In genomic region chr2:87449462-87449980, GRCh38 we compare ENCODE assay signal across 8 cellular contexts.
DNase-seq lines count a peak whose midpoint lies in the region; ATAC-seq, FAIRE-seq and TF ChIP-seq lines count a peak whose summit lies in the region.
"Not testable (repeated sequence)": the region's sequence is repeated elsewhere in the genome, so short reads cannot be mapped to it uniquely, and the experiment has no call there.

No MANE protein-coding gene starts in this region.

- POLR2A ChIA-PET in endothelial cell of umbilical vein (lab: Charles Lee), result not testable (repeated sequence)

- TF ChIP-seq CTCF in endothelial cell of umbilical vein (IDR thresholded peaks at IDR 0.05; ENCODE audit: extremely low read depth in 1 of 2, insufficient read depth in 1 of 2, low read depth in 1 of 2, low read length in 2 of 2), result not testable (repeated sequence)

- not testable (repeated sequence) for H3K9ac ChIP-seq in GM23248; endothelial cell of umbilical vein (replicated peaks; ENCODE audit: extremely low read depth, insufficient read depth, low read length)

- not testable (repeated sequence) for H3K9me1 ChIP-seq in endothelial cell of umbilical vein (replicated peaks; ENCODE audit: control insufficient read depth, extremely low read depth, insufficient read depth, low read length)

- not testable (repeated sequence) for BruUV-seq in endothelial cell of umbilical vein (replicated peaks; lab: Mats Ljungman, UMichigan)

- H3K9me3 Mint-ChIP-seq in activated T-helper 17 cell treated with anti-CD3 and anti-CD28 coated beads, Interleukin-2, amount 50 U/mL, for 72 hours, result not testable (repeated sequence)

- not testable (repeated sequence) for TF ChIP-seq POLR2A in endothelial cell of umbilical vein (IDR thresholded peaks at IDR 0.05; ENCODE audit: low read depth, low read length)

- CTCF ChIA-PET in endothelial cell of umbilical vein (lab: Charles Lee), result not testable (repeated sequence)

- H3K79me2 ChIP-seq in GM23248 (ENCODE audit: insufficient read depth); endothelial cell of umbilical vein (ENCODE audit: control insufficient read depth, insufficient read depth, low read length): not testable (repeated sequence)

- H2AFZ ChIP-seq in GM23248; endothelial cell of umbilical vein (ENCODE audit: low read depth, low read length): not testable (repeated sequence)

- not testable (repeated sequence) for H3K36me3 ChIP-seq in GM23248 (ENCODE audit: low read depth); endothelial cell of umbilical vein (ENCODE audit: control insufficient read depth in 2 of 2, extremely low read depth in 1 of 2, insufficient read depth in 2 of 2, low read length in 2 of 2)

- peaks cover 42% of the 10 kb centered on the region for H3F3A ChIP-seq in GM23248 (ENCODE audit: insufficient read depth)

- H3K27ac Mint-ChIP-seq in activated T-helper 17 cell treated with anti-CD3 and anti-CD28 coated beads, Interleukin-2, amount 50 U/mL, for 72 hours, result not testable (repeated sequence)

- not testable (repeated sequence) for H3K27me3 ChIP-seq in GM23248 (replicated peaks; ENCODE audit: insufficient read depth); endothelial cell of umbilical vein (ENCODE audit: control insufficient read depth in 2 of 2, insufficient read depth in 2 of 2, low read length in 2 of 2)

- H3K4me3 Mint-ChIP-seq in activated T-helper 17 cell treated with anti-CD3 and anti-CD28 coated beads, Interleukin-2, amount 50 U/mL, for 72 hours, result not testable (repeated sequence)

- dilution Hi-C loops in endothelial cell of umbilical vein (cut with MboI; ENCODE audit: extremely low pct_ligation_motif_present, low sequenced_read_pairs), result not testable (repeated sequence)

- H3K4me1 ChIP-seq in GM23248 (ENCODE audit: insufficient read depth) (peaks cover 33% of the 10 kb centered on the region), endothelial cell of umbilical vein (ENCODE audit: control insufficient read depth, extremely low read depth, insufficient read depth, low read length) (peaks cover 13% of the 10 kb centered on the region)

- in situ Hi-C loops in GM23248 (cut with MboI), result not testable (repeated sequence)

- H3K27me3 Mint-ChIP-seq in activated T-helper 17 cell treated with anti-CD3 and anti-CD28 coated beads, Interleukin-2, amount 50 U/mL, for 72 hours, result not testable (repeated sequence)

- ATAC-seq in HG02938 (IDR thresholded peaks at IDR 0.05; ENCODE audit: unreplicated experiment) (peak; percentile 60), HG03378 (IDR thresholded peaks at IDR 0.05; ENCODE audit: unreplicated experiment) (peak; percentile 66)
- peak; percentile 65 for ATAC-seq in activated T-helper 17 cell treated with anti-CD3 and anti-CD28 coated beads, Interleukin-2, amount 50 U/mL, for 72 hours (replicated peaks)

- H3K9me2 ChIP-seq in GM23248 (ENCODE audit: insufficient read depth), result not testable (repeated sequence)

- H3K36me3 Mint-ChIP-seq in activated T-helper 17 cell treated with anti-CD3 and anti-CD28 coated beads, Interleukin-2, amount 50 U/mL, for 72 hours (ENCODE audit: low read depth), result peaks cover 21% of the 10 kb centered on the region

- peaks cover 14% of the 10 kb centered on the region for H3K4me1 Mint-ChIP-seq in activated T-helper 17 cell treated with anti-CD3 and anti-CD28 coated beads, Interleukin-2, amount 50 U/mL, for 72 hours

- DNase-seq in EL (peak; percentile 39), GM23248 (peak; percentile 39), RKO (ENCODE audit: low spot score) (peak; percentile 60), renal cortical epithelial cell (ENCODE audit: low read depth) (peak; percentile 32)
- not testable (repeated sequence) for DNase-seq in endothelial cell of umbilical vein (ENCODE audit: low read depth, low spot score)

- intact Hi-C loops in endothelial cell of umbilical vein (cut with micrococcal nuclease), result not testable (repeated sequence)

- WGBS in GM23248 (ENCODE audit: low coverage in 1 of 2, low lambda C conversion rate in 2 of 2, missing lambda C conversion rate in 2 of 2), 2 experiments, result 0% methylated on average over 2 of the region's 3 CpGs

- H3K9me3 ChIP-seq in GM23248 (ENCODE audit: low read depth); endothelial cell of umbilical vein (replicated peaks; ENCODE audit: control insufficient read depth, insufficient read depth, low read length): not testable (repeated sequence)

- peak; percentile 72 for FAIRE-seq in endothelial cell of umbilical vein (lab: Jason Lieb, UNC)

- peak overlapping the region; percentile 35; the same call in 1 of the 2 replicates for H3K27ac ChIP-seq in GM23248
- not testable (repeated sequence) for H3K27ac ChIP-seq in endothelial cell of umbilical vein (ENCODE audit: insufficient read depth, low read depth, low read length)

- not testable (repeated sequence) for H4K20me1 ChIP-seq in GM23248 (ENCODE audit: insufficient read depth); endothelial cell of umbilical vein (replicated peaks; ENCODE audit: control insufficient read depth, extremely low read depth, insufficient read depth, low read length)

- not testable (repeated sequence) for H3K4me2 ChIP-seq in GM23248 (ENCODE audit: unreplicated experiment); endothelial cell of umbilical vein (ENCODE audit: insufficient read depth, low read length)

- H3K4me3 ChIP-seq in GM23248; endothelial cell of umbilical vein (replicated peaks in 1 of 3; ENCODE audit: insufficient read depth in 1 of 3, low read depth in 1 of 3, low read length in 3 of 3): not testable (repeated sequence)
